ENCODE assay signal across 15 cellular contexts in genomic region chr14:105855246-105855892, GRCh38.
DNase-seq lines count a peak whose midpoint lies in the region; ATAC-seq, FAIRE-seq and TF ChIP-seq lines count a peak whose summit lies in the region.
"Had no signal": no experiment of that assay in that cellular context is flagged by ENCODE, and none has a peak within 500 bp of the region (broad histone marks: within the 10 kb centered on the region; RNA-seq: fewer than 3 reads in every experiment).

No MANE protein-coding gene starts in this region.

- intact Hi-C loops in kidney (cut with DNase I) (no loop called here), upper lobe of right lung (cut with DNase I) (no loop called here)

- H3K9me3 ChIP-seq in kidney (ENCODE audit: control insufficient read depth in 1 of 2, low read length in 2 of 2) (no peaks in the 10 kb centered on the region), upper lobe of right lung (no peaks in the 10 kb centered on the region)
- H3K9me3 ChIP-seq: heart right ventricle, neutrophil had no signal

- FAIRE-seq in kidney (lab: Jason Lieb, UNC) (no peak), frontal cortex (lab: Jason Lieb, UNC) (no peak)

- H3K27me3 ChIP-seq in upper lobe of right lung, result no peaks in the 10 kb centered on the region

- no peak overlapping the region for H3K4me3 ChIP-seq in kidney (ENCODE audit: low read length in 2 of 2)
- H3K4me3 ChIP-seq in upper lobe of right lung, result no peak overlapping the region
- H3K4me3 ChIP-seq: heart right ventricle, SK-N-MC had no signal

- peak; percentile 12; the same call in 1 of the 2 replicates for TF ChIP-seq POLR2A in Raji (IDR thresholded peaks at IDR 0.05; ENCODE audit: insufficient read depth, low read depth, low read length)

- no peak overlapping the region for H3K9ac ChIP-seq in kidney (ENCODE audit: low read length in 2 of 2)

- H3K36me3 ChIP-seq in kidney (ENCODE audit: control insufficient read depth in 1 of 2, insufficient read depth in 2 of 2, low read length in 2 of 2), result no peaks in the 10 kb centered on the region
- no peaks in the 10 kb centered on the region for H3K36me3 ChIP-seq in upper lobe of right lung
- H3K36me3 ChIP-seq: heart right ventricle, neutrophil had no signal

- H3K4me1 ChIP-seq in kidney (ENCODE audit: control insufficient read depth in 1 of 2, insufficient read depth in 1 of 2, low read depth in 1 of 2, low read length in 2 of 2) (no peaks in the 10 kb centered on the region), upper lobe of right lung (no peaks in the 10 kb centered on the region)
- H3K4me1 ChIP-seq: heart right ventricle had no signal

- ATAC-seq in upper lobe of right lung, result no peak
- no peak for ATAC-seq in HG03095 (IDR thresholded peaks at IDR 0.05; ENCODE audit: unreplicated experiment)
- ATAC-seq: heart right ventricle had no signal

- TF ChIP-seq CTCF in kidney (IDR thresholded peaks at IDR 0.05; ENCODE audit: borderline replicate concordance, extremely low read depth, insufficient read depth), result no peak
- TF ChIP-seq CTCF in upper lobe of right lung (IDR thresholded peaks at IDR 0.05), result no peak

- peak; percentile 5 for DNase-seq in activated naive CD4-positive, alpha-beta T cell treated with anti-CD3 and anti-CD28 coated beads, Interleukin-2, amount 50 U/mL, for 16 hours
- DNase-seq in activated naive CD4-positive, alpha-beta T cell treated with Interleukin-2 at 50 U/mL for 16 hours, result no peak
- DNase-seq in kidney (peak; percentile 71), upper lobe of right lung (peak; percentile 60), NCI-H2081 (lab: John Stamatoyannopoulos, UW) (no peak), frontal cortex (ENCODE audit: low spot score in 2 of 2) (no peak)
- DNase-seq: NCI-H146; NCI-H774; stimulated activated CD4-positive, alpha-beta T cell treated with anti-CD3 and anti-CD28 coated beads, Interleukin-12 subunit alpha, Interleukin-12 subunit beta, amount 100 ng/mL, for 4 hours had no signal

- no peak overlapping the region for H3K27ac ChIP-seq in kidney (ENCODE audit: low read depth in 2 of 2, low read length in 2 of 2)
- H3K27ac ChIP-seq in upper lobe of right lung, result no peak overlapping the region
- H3K27ac ChIP-seq: heart right ventricle, neutrophil, SK-N-MC, VCaP had no signal

Comparison
In these comparisons a context has a peak if more than half of its experiments do, and no peak if none do; other contexts are left out.
1. DNase-seq: peak in activated naive CD4-positive, alpha-beta T cell treated with anti-CD3 and anti-CD28 coated beads, Interleukin-2, amount 50 U/mL, for 16 hours (single experiment), kidney (single experiment) and upper lobe of right lung (single experiment); none in activated naive CD4-positive, alpha-beta T cell treated with Interleukin-2 at 50 U/mL for 16 hours (single experiment), NCI-H2081 (0 of 2) and frontal cortex (0 of 2).